In the genomic region with DNA sequence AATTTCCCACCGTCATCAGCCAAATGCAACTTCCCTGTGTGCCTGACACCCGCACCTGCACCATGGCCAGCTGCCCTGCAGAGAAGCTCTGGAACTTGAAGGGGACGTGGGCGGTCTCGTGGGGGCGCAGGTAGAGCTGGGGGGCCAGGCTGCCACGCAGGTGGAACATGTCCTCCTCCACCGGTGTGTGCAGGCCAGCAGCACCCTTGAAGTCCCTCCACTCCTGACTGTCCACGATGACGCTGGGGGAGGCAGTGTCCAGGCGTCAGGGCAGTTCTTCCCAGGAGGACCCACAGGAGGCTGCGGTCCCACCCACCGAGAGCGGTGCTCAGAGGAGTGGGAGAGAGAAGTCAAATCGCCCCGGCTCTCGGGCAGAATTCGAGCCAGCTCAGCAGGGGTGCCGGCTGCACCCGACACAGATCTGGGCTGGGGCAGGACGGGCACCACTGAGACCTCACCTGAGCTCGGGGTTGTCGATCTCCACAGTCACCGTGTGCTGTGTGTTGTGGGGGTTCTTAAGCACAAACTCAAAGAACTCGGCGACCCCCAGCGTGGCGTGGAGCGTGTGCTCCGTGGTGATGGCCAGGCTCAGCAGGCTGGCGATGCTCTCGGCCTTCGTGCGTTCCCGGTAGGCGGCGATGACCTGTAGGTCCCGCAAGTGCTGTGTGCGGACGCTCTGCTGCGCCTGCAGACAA, we compare ENCODE assay signal across 1 cellular context.
TF ChIP-seq lines count a peak whose summit lies in the region.

No MANE protein-coding gene starts in this region.

TF ChIP-seq in H1, 55 proteins besides CTCF, POLR2A, EP300 and RAD21:
- TF ChIP-seq CBX5 (IDR thresholded peaks at IDR 0.05; ENCODE audit: low read depth, low read length) (no peak), SP4 (IDR thresholded peaks at IDR 0.05; ENCODE audit: low read length) (no peak), ATF2 (IDR thresholded peaks at IDR 0.05; ENCODE audit: low read length) (no peak), SIN3A (conservative IDR thresholded peaks at IDR 0.05 in 1 of 2, IDR thresholded peaks at IDR 0.05 in 1 of 2; ENCODE audit: low read depth in 1 of 2, low read length in 2 of 2) (no peak), ASH2L (IDR thresholded peaks at IDR 0.05; ENCODE audit: low read length) (no peak), MAFK (IDR thresholded peaks at IDR 0.05; ENCODE audit: low read depth, low read length) (no peak), SIX5 (IDR thresholded peaks at IDR 0.05; ENCODE audit: low read depth, low read length) (no peak), KDM4A (IDR thresholded peaks at IDR 0.05; ENCODE audit: low read depth, low read length, severe bottlenecking) (no peak), CTBP2 (IDR thresholded peaks at IDR 0.05; ENCODE audit: borderline replicate concordance, insufficient read depth, insufficient read length, low read length) (no peak), SIRT6 (IDR thresholded peaks at IDR 0.05; ENCODE audit: low read length) (no peak), GTF2F1 (IDR thresholded peaks at IDR 0.05; ENCODE audit: borderline replicate concordance, low read depth, low read length) (no peak), RFX5 (IDR thresholded peaks at IDR 0.05; ENCODE audit: borderline replicate concordance, low read depth, low read length) (no peak), HDAC2 (IDR thresholded peaks at IDR 0.05; ENCODE audit: borderline replicate concordance in 1 of 2, low read depth in 2 of 2, low read length in 2 of 2) (no peak), SRF (IDR thresholded peaks at IDR 0.05; ENCODE audit: low read depth, low read length) (no peak), RNF2 (IDR thresholded peaks at IDR 0.05; ENCODE audit: borderline replicate concordance, low read depth, low read length, missing control alignments, poor library complexity, severe bottlenecking) (no peak), TCF12 (IDR thresholded peaks at IDR 0.05; ENCODE audit: low read depth, low read length) (no peak), TBP (IDR thresholded peaks at IDR 0.05; ENCODE audit: low read depth, low read length) (no peak), CHD7 (IDR thresholded peaks at IDR 0.05; ENCODE audit: insufficient replicate concordance, low read length) (no peak)
